1 cellular context compared by ENCODE assay signal in genomic region chr1:56578963-56579875, GRCh38.
TF ChIP-seq lines count a peak whose summit lies in the region.

Gene PLPP3, minus strand, starts transcription at chr1:56579563. Its CDS starts 547 bp downstream, at chr1:56579016.

TF ChIP-seq in HepG2, 621 proteins besides CTCF, POLR2A, EP300 and RAD21 (continued from another document and continues in another):
- TF ChIP-seq, protein P1, sequence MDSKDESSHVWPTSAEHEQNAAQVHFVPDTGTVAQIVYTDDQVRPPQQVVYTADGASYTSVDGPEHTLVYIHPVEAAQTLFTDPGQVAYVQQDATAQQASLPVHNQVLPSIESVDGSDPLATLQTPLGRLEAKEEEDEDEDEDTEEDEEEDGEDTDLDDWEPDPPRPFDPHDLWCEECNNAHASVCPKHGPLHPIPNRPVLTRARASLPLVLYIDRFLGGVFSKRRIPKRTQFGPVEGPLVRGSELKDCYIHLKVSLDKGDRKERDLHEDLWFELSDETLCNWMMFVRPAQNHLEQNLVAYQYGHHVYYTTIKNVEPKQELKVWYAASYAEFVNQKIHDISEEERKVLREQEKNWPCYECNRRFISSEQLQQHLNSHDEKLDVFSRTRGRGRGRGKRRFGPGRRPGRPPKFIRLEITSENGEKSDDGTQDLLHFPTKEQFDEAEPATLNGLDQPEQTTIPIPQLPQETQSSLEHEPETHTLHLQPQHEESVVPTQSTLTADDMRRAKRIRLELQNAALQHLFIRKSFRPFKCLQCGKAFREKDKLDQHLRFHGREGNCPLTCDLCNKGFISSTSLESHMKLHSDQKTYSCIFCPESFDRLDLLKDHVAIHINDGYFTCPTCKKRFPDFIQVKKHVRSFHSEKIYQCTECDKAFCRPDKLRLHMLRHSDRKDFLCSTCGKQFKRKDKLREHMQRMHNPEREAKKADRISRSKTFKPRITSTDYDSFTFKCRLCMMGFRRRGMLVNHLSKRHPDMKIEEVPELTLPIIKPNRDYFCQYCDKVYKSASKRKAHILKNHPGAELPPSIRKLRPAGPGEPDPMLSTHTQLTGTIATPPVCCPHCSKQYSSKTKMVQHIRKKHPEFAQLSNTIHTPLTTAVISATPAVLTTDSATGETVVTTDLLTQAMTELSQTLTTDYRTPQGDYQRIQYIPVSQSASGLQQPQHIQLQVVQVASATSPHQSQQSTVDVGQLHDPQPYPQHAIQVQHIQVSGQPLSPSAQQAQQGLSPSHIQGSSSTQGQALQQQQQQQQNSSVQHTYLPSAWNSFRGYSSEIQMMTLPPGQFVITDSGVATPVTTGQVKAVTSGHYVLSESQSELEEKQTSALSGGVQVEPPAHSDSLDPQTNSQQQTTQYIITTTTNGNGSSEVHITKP (CRISPR knock-in tag; IDR thresholded peaks at IDR 0.05; ENCODE audit: low read depth) = no peak
- TF ChIP-seq CENPT (CRISPR knock-in tag; IDR thresholded peaks at IDR 0.05; ENCODE audit: low read depth) (no peak), U2AF1 (optimal IDR thresholded peaks at IDR 0.05; ENCODE audit: low read depth, low read length) (no peak), CBX1 (IDR thresholded peaks at IDR 0.05; ENCODE audit: low read depth) (no peak), MZF1 (CRISPR knock-in tag; IDR thresholded peaks at IDR 0.05; ENCODE audit: borderline replicate concordance) (no peak), SMARCE1 (IDR thresholded peaks at IDR 0.05; ENCODE audit: borderline replicate concordance) (no peak), PAXIP1 (CRISPR knock-in tag; conservative IDR thresholded peaks at IDR 0.05) (no peak; the same call in 1 of the 2 replicates), KDM5B (CRISPR knock-in tag; IDR thresholded peaks at IDR 0.05; ENCODE audit: borderline replicate concordance) (peak; percentile 48; the same call in 1 of the 2 replicates), TOPORS (CRISPR knock-in tag; IDR thresholded peaks at IDR 0.05) (no peak), MBNL3 (CRISPR knock-in tag; conservative IDR thresholded peaks at IDR 0.05) (no peak), FOXJ3 (CRISPR knock-in tag; IDR thresholded peaks at IDR 0.05; ENCODE audit: borderline replicate concordance) (no peak), GABPA (IDR thresholded peaks at IDR 0.05; ENCODE audit: low read depth, low read length) (no peak), GABPA (CRISPR knock-in tag; IDR thresholded peaks at IDR 0.05; ENCODE audit: low read depth) (no peak), ARHGAP35 (CRISPR knock-in tag; IDR thresholded peaks at IDR 0.05; ENCODE audit: borderline replicate concordance) (no peak), RARA (CRISPR knock-in tag; IDR thresholded peaks at IDR 0.05) (no peak), ZNF331 (CRISPR knock-in tag; IDR thresholded peaks at IDR 0.05) (peak; percentile 47), ZNF841 (CRISPR knock-in tag; IDR thresholded peaks at IDR 0.05; ENCODE audit: borderline replicate concordance) (no peak), ZSCAN9 (CRISPR knock-in tag; IDR thresholded peaks at IDR 0.05; ENCODE audit: borderline replicate concordance) (no peak), SMC3 (IDR thresholded peaks at IDR 0.05; ENCODE audit: low read length) (no peak), MEF2D (CRISPR knock-in tag; IDR thresholded peaks at IDR 0.05) (no peak), ZNF580 (CRISPR knock-in tag; IDR thresholded peaks at IDR 0.05; ENCODE audit: borderline replicate concordance, low read depth) (0 out of 2 replicates have a peak, but pooled peaks have one; percentile 43), RORA (CRISPR knock-in tag; IDR thresholded peaks at IDR 0.05) (no peak), ZFP36L2 (CRISPR knock-in tag; IDR thresholded peaks at IDR 0.05) (no peak), ZKSCAN1 (IDR thresholded peaks at IDR 0.05; ENCODE audit: low read length) (no peak), ZNF781 (CRISPR knock-in tag; IDR thresholded peaks at IDR 0.05; ENCODE audit: borderline replicate concordance, not compliant biosample characterization) (peak; percentile 34), TMF1 (CRISPR knock-in tag; IDR thresholded peaks at IDR 0.05; ENCODE audit: low read depth) (no peak), POGZ (CRISPR knock-in tag; IDR thresholded peaks at IDR 0.05) (peak; percentile 48; the same call in 1 of the 2 replicates), ELF1 (CRISPR knock-in tag; IDR thresholded peaks at IDR 0.05) (0 out of 2 replicates have a peak, but pooled peaks have one; percentile 12), JARID2 (CRISPR knock-in tag; IDR thresholded peaks at IDR 0.05; ENCODE audit: insufficient replicate concordance) (no peak), ZNF143 (CRISPR knock-in tag; IDR thresholded peaks at IDR 0.05) (no peak), ZSCAN30 (CRISPR knock-in tag; IDR thresholded peaks at IDR 0.05) (0 out of 2 replicates have a peak, but pooled peaks have one; percentile 62), ZNF383 (CRISPR knock-in tag; IDR thresholded peaks at IDR 0.05; ENCODE audit: borderline replicate concordance) (no peak), ZNF563 (CRISPR knock-in tag; IDR thresholded peaks at IDR 0.05) (no peak), TEAD3 (CRISPR knock-in tag; optimal IDR thresholded peaks at IDR 0.05; ENCODE audit: borderline replicate concordance) (no peak), PCBP1 (IDR thresholded peaks at IDR 0.05; ENCODE audit: borderline replicate concordance, low read depth, low read length) (no peak), MED13 (CRISPR knock-in tag; IDR thresholded peaks at IDR 0.05) (no peak), BRCA1 (CRISPR knock-in tag; IDR thresholded peaks at IDR 0.05) (no peak), ZNF460 (CRISPR knock-in tag; IDR thresholded peaks at IDR 0.05; ENCODE audit: borderline replicate concordance) (no peak), ZFP90 (CRISPR knock-in tag; IDR thresholded peaks at IDR 0.05; ENCODE audit: borderline replicate concordance) (no peak), ZSCAN20 (CRISPR knock-in tag; IDR thresholded peaks at IDR 0.05; ENCODE audit: borderline replicate concordance) (no peak), PLRG1 (conservative IDR thresholded peaks at IDR 0.05) (no peak), ZNF589 (CRISPR knock-in tag; conservative IDR thresholded peaks at IDR 0.05) (no peak), HMG20A (CRISPR knock-in tag; IDR thresholded peaks at IDR 0.05; ENCODE audit: borderline replicate concordance) (no peak), ZNF317 (CRISPR knock-in tag; IDR thresholded peaks at IDR 0.05) (peak; percentile 42; the same call in 1 of the 2 replicates), ZNF761 (CRISPR knock-in tag; conservative IDR thresholded peaks at IDR 0.05) (no peak), ZNF441 (CRISPR knock-in tag; IDR thresholded peaks at IDR 0.05; ENCODE audit: borderline replicate concordance) (no peak), TAF15 (IDR thresholded peaks at IDR 0.05; ENCODE audit: low read depth, low read length, poor library complexity, severe bottlenecking) (no peak), ZNF747 (CRISPR knock-in tag; IDR thresholded peaks at IDR 0.05; ENCODE audit: borderline replicate concordance) (no peak), MIER2 (CRISPR knock-in tag; IDR thresholded peaks at IDR 0.05) (no peak), ZBTB42 (CRISPR knock-in tag; IDR thresholded peaks at IDR 0.05) (0 out of 2 replicates have a peak, but pooled peaks have one; percentile 78), HNRNPUL1 (IDR thresholded peaks at IDR 0.05; ENCODE audit: low read depth, low read length) (no peak), NCOA2 (CRISPR knock-in tag; IDR thresholded peaks at IDR 0.05) (peak; percentile 34; the same call in 1 of the 2 replicates)
- TF ChIP-seq, protein P2, sequence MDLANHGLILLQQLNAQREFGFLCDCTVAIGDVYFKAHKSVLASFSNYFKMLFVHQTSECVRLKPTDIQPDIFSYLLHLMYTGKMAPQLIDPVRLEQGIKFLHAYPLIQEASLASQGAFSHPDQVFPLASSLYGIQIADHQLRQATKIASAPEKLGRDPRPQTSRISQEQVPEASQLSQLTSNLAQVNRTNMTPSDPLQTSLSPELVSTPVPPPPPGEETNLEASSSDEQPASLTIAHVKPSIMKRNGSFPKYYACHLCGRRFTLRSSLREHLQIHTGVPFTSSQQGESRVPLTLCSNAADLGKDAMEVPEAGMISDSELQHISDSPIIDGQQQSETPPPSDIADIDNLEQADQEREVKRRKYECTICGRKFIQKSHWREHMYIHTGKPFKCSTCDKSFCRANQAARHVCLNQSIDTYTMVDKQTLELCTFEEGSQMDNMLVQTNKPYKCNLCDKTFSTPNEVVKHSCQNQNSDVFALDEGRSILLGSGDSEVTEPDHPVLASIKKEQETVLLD (CRISPR knock-in tag; IDR thresholded peaks at IDR 0.05; ENCODE audit: low read depth) = no peak
- TF ChIP-seq, protein P3, sequence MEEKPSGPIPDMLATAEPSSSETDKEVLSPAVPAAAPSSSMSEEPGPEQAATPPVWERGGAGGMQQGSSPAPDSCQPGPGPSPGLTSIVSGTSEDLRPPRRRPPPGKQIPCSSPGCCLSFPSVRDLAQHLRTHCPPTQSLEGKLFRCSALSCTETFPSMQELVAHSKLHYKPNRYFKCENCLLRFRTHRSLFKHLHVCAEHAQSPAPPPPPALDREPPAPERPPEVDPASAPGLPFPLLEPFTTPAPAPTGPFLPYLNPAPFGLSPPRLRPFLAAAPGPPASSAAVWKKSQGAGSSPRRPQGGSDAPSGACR (CRISPR knock-in tag; IDR thresholded peaks at IDR 0.05) = peak; percentile 23; the same call in 1 of the 2 replicates
- TF ChIP-seq, protein P4, sequence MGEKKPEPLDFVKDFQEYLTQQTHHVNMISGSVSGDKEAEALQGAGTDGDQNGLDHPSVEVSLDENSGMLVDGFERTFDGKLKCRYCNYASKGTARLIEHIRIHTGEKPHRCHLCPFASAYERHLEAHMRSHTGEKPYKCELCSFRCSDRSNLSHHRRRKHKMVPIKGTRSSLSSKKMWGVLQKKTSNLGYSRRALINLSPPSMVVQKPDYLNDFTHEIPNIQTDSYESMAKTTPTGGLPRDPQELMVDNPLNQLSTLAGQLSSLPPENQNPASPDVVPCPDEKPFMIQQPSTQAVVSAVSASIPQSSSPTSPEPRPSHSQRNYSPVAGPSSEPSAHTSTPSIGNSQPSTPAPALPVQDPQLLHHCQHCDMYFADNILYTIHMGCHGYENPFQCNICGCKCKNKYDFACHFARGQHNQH (CRISPR knock-in tag; IDR thresholded peaks at IDR 0.05) = no peak
- TF ChIP-seq, protein P5, sequence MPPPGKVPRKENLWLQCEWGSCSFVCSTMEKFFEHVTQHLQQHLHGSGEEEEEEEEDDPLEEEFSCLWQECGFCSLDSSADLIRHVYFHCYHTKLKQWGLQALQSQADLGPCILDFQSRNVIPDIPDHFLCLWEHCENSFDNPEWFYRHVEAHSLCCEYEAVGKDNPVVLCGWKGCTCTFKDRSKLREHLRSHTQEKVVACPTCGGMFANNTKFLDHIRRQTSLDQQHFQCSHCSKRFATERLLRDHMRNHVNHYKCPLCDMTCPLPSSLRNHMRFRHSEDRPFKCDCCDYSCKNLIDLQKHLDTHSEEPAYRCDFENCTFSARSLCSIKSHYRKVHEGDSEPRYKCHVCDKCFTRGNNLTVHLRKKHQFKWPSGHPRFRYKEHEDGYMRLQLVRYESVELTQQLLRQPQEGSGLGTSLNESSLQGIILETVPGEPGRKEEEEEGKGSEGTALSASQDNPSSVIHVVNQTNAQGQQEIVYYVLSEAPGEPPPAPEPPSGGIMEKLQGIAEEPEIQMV (CRISPR knock-in tag; IDR thresholded peaks at IDR 0.05; ENCODE audit: low read depth) = no peak
- TF ChIP-seq, protein P6, sequence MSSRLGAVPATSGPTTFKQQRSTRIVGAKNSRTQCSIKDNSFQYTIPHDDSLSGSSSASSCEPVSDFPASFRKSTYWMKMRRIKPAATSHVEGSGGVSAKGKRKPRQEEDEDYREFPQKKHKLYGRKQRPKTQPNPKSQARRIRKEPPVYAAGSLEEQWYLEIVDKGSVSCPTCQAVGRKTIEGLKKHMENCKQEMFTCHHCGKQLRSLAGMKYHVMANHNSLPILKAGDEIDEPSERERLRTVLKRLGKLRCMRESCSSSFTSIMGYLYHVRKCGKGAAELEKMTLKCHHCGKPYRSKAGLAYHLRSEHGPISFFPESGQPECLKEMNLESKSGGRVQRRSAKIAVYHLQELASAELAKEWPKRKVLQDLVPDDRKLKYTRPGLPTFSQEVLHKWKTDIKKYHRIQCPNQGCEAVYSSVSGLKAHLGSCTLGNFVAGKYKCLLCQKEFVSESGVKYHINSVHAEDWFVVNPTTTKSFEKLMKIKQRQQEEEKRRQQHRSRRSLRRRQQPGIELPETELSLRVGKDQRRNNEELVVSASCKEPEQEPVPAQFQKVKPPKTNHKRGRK (CRISPR knock-in tag; IDR thresholded peaks at IDR 0.05) = no peak
- TF ChIP-seq, protein P7, sequence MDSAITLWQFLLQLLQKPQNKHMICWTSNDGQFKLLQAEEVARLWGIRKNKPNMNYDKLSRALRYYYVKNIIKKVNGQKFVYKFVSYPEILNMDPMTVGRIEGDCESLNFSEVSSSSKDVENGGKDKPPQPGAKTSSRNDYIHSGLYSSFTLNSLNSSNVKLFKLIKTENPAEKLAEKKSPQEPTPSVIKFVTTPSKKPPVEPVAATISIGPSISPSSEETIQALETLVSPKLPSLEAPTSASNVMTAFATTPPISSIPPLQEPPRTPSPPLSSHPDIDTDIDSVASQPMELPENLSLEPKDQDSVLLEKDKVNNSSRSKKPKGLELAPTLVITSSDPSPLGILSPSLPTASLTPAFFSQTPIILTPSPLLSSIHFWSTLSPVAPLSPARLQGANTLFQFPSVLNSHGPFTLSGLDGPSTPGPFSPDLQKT (CRISPR knock-in tag; IDR thresholded peaks at IDR 0.05; ENCODE audit: borderline replicate concordance) = no peak
- TF ChIP-seq, protein P8, sequence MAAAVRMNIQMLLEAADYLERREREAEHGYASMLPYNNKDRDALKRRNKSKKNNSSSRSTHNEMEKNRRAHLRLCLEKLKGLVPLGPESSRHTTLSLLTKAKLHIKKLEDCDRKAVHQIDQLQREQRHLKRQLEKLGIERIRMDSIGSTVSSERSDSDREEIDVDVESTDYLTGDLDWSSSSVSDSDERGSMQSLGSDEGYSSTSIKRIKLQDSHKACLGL (CRISPR knock-in tag; IDR thresholded peaks at IDR 0.05) = peak; percentile 55; the same call in 1 of the 2 replicates
